ENCODE assay signal across 1 cellular context in the genomic region with DNA sequence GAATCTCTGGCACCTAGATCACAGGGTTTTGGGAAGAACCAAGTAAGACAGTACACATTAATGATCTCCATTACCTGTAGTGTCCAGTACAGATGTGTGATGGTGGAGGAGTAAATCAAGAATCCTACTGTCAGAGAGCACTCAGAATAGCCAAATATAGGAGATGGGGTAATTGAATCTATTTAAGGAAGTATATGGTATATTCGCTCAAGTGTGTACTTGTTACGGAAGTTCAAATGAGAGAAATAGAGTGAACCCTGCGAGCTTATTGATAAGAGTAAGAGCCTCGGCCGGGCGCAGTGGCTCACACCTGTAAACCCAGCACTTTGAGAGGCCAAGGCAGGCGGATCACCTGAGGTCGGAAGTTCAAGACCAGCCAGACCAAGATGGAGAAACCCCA.
TF ChIP-seq lines count a peak whose summit lies in the region.

No MANE protein-coding gene starts in this region.

TF ChIP-seq in WTC11, 78 proteins besides CTCF, POLR2A, EP300 and RAD21 (continued from another document):
- TF ChIP-seq, protein P1, sequence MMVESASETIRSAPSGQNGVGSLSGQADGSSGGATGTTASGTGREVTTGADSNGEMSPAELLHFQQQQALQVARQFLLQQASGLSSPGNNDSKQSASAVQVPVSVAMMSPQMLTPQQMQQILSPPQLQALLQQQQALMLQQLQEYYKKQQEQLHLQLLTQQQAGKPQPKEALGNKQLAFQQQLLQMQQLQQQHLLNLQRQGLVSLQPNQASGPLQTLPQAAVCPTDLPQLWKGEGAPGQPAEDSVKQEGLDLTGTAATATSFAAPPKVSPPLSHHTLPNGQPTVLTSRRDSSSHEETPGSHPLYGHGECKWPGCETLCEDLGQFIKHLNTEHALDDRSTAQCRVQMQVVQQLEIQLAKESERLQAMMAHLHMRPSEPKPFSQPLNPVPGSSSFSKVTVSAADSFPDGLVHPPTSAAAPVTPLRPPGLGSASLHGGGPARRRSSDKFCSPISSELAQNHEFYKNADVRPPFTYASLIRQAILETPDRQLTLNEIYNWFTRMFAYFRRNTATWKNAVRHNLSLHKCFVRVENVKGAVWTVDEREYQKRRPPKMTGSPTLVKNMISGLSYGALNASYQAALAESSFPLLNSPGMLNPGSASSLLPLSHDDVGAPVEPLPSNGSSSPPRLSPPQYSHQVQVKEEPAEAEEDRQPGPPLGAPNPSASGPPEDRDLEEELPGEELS (CRISPR knock-in tag; IDR thresholded peaks at IDR 0.05): no peak
- TF ChIP-seq ZNF396 (CRISPR knock-in tag; IDR thresholded peaks at IDR 0.05; ENCODE audit: borderline replicate concordance): no peak
- TF ChIP-seq ATF2 (CRISPR knock-in tag; IDR thresholded peaks at IDR 0.05; ENCODE audit: borderline replicate concordance, low read depth): no peak
- TF ChIP-seq, protein P2, sequence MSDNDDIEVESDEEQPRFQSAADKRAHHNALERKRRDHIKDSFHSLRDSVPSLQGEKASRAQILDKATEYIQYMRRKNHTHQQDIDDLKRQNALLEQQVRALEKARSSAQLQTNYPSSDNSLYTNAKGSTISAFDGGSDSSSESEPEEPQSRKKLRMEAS (CRISPR knock-in tag; IDR thresholded peaks at IDR 0.05): no peak
